ENCODE assay signal across 9 cellular contexts in genomic region chr20:35662541-35662940, GRCh38. TPM values are rescaled to one million over a fixed set of nuclear protein-coding genes. Genes with fewer than 3 reads are reported as not detected.
DNase-seq lines count a peak whose midpoint lies in the region; ATAC-seq and TF ChIP-seq lines count a peak whose summit lies in the region.
"Had no signal": no experiment of that assay in that cellular context is flagged by ENCODE, and none has a peak within 500 bp of the region (broad histone marks: within the 10 kb centered on the region; RNA-seq: fewer than 3 reads in every experiment).

No MANE protein-coding gene starts in this region.

- peak overlapping the region; percentile 96 for H3K4me3 Mint-ChIP-seq in natural killer cell

- H3K9me3 ChIP-seq in BE2C (no peaks in the 10 kb centered on the region), mammary epithelial cell (replicated peaks; ENCODE audit: insufficient read depth, low read length) (no peaks in the 10 kb centered on the region)

- dilution Hi-C loops in mammary epithelial cell (cut with HindIII; ENCODE audit: low sequenced_read_pairs) = no loop called here

- intact Hi-C loops in mammary epithelial cell (cut with micrococcal nuclease) (loop anchor here (5.0 kb wide), 2 partner anchors 200 to 290 kb away; partner anchors contain the start of gene SCAND1), natural killer cell (cut with micrococcal nuclease) (loop anchor here (5.0 kb wide), 1 partner anchor 35 kb away; the partner anchor contains the start of genes NFS1 and ROMO1)

- BruUV-seq in mammary epithelial cell (replicated peaks; lab: Mats Ljungman, UMichigan) = no TSS peak

- WGBS in mammary epithelial cell (ENCODE audit: low coverage, missing lambda C conversion rate) = 9% methylated on average over 2 of the region's 2 CpGs

- ATAC-seq in natural killer cell (no peak), GM18861 (IDR thresholded peaks at IDR 0.05; ENCODE audit: unreplicated experiment) (no peak), HG02840 (IDR thresholded peaks at IDR 0.05; ENCODE audit: low FRiP score, unreplicated experiment) (no peak)

- H3K27ac Mint-ChIP-seq in natural killer cell = peak overlapping the region in 1 of 2 donors; percentile 100

- H2AFZ ChIP-seq in KMS-11 (ENCODE audit: low read depth) = no peak overlapping the region
- H2AFZ ChIP-seq in mammary epithelial cell (ENCODE audit: low read depth, low read length) = no peak overlapping the region

- H3K79me2 ChIP-seq in KMS-11 (ENCODE audit: insufficient read depth, low read depth) (peaks cover 73% of the 10 kb centered on the region), mammary epithelial cell (ENCODE audit: insufficient read depth, low read length) (peaks cover 75% of the 10 kb centered on the region)

- in situ Hi-C loops in mammary epithelial cell (cut with MboI; ENCODE audit: low sequenced_read_pairs in 2 of 2) = no loop called here

- peaks cover 8% of the 10 kb centered on the region for H3K4me1 ChIP-seq in BE2C
- H3K4me1 ChIP-seq in KMS-11 (ENCODE audit: low read depth, poor library complexity, severe bottlenecking) = peaks cover 56% of the 10 kb centered on the region
- H3K4me1 ChIP-seq in mammary epithelial cell (ENCODE audit: insufficient read depth, low read length) = peaks cover 30% of the 10 kb centered on the region

- no peaks in the 10 kb centered on the region for H3K9me3 Mint-ChIP-seq in natural killer cell

- peaks cover 63 to 66% of the 10 kb centered on the region in 2 donors for H3K4me1 Mint-ChIP-seq in natural killer cell

- CTCF ChIA-PET in mammary epithelial cell (lab: Charles Lee; ENCODE audit: low non-redundant PET) = interaction anchor here (0.6 kb wide), 1 partner anchor 229 kb away, joined by 5 read pairs; no protein-coding TSS in a partner anchor

- H3K9ac ChIP-seq in KMS-11 = peak overlapping the region; percentile 98; the same call in 1 of the 2 replicates
- H3K9ac ChIP-seq in mammary epithelial cell (ENCODE audit: insufficient read depth, low read length) = peak overlapping the region; percentile 3

- H3K27ac ChIP-seq in KMS-11 (peak overlapping the region; percentile 92; the same call in 1 of the 2 replicates), mammary epithelial cell (ENCODE audit: insufficient read depth, low read depth, low read length) (peak overlapping the region; percentile 89)

- H3K27me3 ChIP-seq in BE2C (no peaks in the 10 kb centered on the region), KMS-11 (ENCODE audit: insufficient read depth, low read depth) (no peaks in the 10 kb centered on the region), mammary epithelial cell (ENCODE audit: insufficient read depth, low read length) (no peaks in the 10 kb centered on the region)

- H3K36me3 Mint-ChIP-seq in natural killer cell = no peaks in the 10 kb centered on the region

- H3K4me3 ChIP-seq in BE2C (ENCODE audit: low read depth, low read length) (peak overlapping the region; percentile 98), KMS-11 (IDR thresholded peaks at IDR 0.05; ENCODE audit: insufficient read depth, low read depth, low read length) (no peak overlapping the region), mammary epithelial cell (replicated peaks in 1 of 3; ENCODE audit: insufficient read depth in 1 of 3, low read depth in 2 of 3, low read length in 3 of 3) (peak overlapping the region; percentile 3 to 97 (median 87))

- H3K36me3 ChIP-seq in BE2C (no peaks in the 10 kb centered on the region), KMS-11 (ENCODE audit: insufficient read depth) (no peaks in the 10 kb centered on the region), mammary epithelial cell (ENCODE audit: insufficient read depth, low read length) (no peaks in the 10 kb centered on the region)

- no peak for DNase-seq in BE2C
- no peak for DNase-seq in mammary epithelial cell
- DNase-seq in natural killer cell = no peak
- DNase-seq in DMS79 (lab: John Stamatoyannopoulos, UW) = no peak
- no peak for DNase-seq in KG1 (lab: John Stamatoyannopoulos, UW)
- DNase-seq: erythroblast had no signal

- peak overlapping the region; percentile 80 for H3K4me2 ChIP-seq in KMS-11
- peak overlapping the region; percentile 85 for H3K4me2 ChIP-seq in mammary epithelial cell (ENCODE audit: insufficient read depth, low read depth, low read length)

- TF ChIP-seq CTCF in BE2C (IDR thresholded peaks at IDR 0.05; ENCODE audit: low read depth, low read length) = no peak
- no peak for TF ChIP-seq CTCF in KMS-11 (conservative IDR thresholded peaks at IDR 0.05; ENCODE audit: low read depth, low read length)
- TF ChIP-seq CTCF in mammary epithelial cell (conservative IDR thresholded peaks at IDR 0.05 in 1 of 2, IDR thresholded peaks at IDR 0.05 in 1 of 2; ENCODE audit: extremely low read depth in 1 of 2, insufficient read depth in 1 of 2, low read depth in 1 of 2, low read length in 2 of 2) = no peak
- no peak for TF ChIP-seq CTCF in natural killer cell (IDR thresholded peaks at IDR 0.05)

- H4K20me1 ChIP-seq in KMS-11 (ENCODE audit: insufficient read depth) (peaks cover 57% of the 10 kb centered on the region), mammary epithelial cell (ENCODE audit: insufficient read depth, low read length) (peaks cover 32% of the 10 kb centered on the region)

- no peaks in the 10 kb centered on the region for H3K27me3 Mint-ChIP-seq in natural killer cell (ENCODE audit: low read depth in 2 of 2)

RNA-seq across cellular contexts. Expression of gene CPNE1, which starts 2.2 kb away (rescaled TPM):
- 549 TPM for polyA plus RNA-seq in BE2C (2012; ENCODE audit: insufficient read depth, insufficient read length, low read depth)
- total RNA-seq in mammary epithelial cell (100 to 1,000 TPM; 110 to 157 TPM), natural killer cell (100 to 1,000 TPM; 298 to 342 (median 334) TPM)
- 97.7 TPM for polyA plus RNA-seq in mammary epithelial cell
- 119 TPM for polyA minus RNA-seq in mammary epithelial cell

RNA-seq across cellular contexts. Expression of gene RBM12, which starts 2.2 kb away (rescaled TPM):
- 41.7 TPM for polyA plus RNA-seq in BE2C (2012; ENCODE audit: insufficient read depth, insufficient read length, low read depth)
- total RNA-seq in mammary epithelial cell (10 to 100 TPM; 62.8 to 71.2 TPM), natural killer cell (100 to 1,000 TPM in 1 of 3 donors, 10 to 100 TPM in 2; 80.9 to 112 (median 89.4) TPM)
- 91.9 TPM for polyA plus RNA-seq in mammary epithelial cell
- polyA minus RNA-seq in mammary epithelial cell = 98.2 TPM

RNA-seq across cellular contexts. Expression of gene NFS1, which starts 36.6 kb away (rescaled TPM):
- 21.3 TPM for polyA plus RNA-seq in BE2C (2012; ENCODE audit: insufficient read depth, insufficient read length, low read depth)
- total RNA-seq in mammary epithelial cell (10 to 100 TPM; 28.8 to 33.0 TPM), natural killer cell (10 to 100 TPM; 11.3 to 20.8 (median 16.0) TPM)
- 44.8 TPM for polyA plus RNA-seq in mammary epithelial cell
- polyA minus RNA-seq in mammary epithelial cell = 57.3 TPM

RNA-seq across cellular contexts. Expression of gene ROMO1, which starts 36.7 kb away (rescaled TPM):
- 382 TPM for polyA plus RNA-seq in BE2C (2012; ENCODE audit: insufficient read depth, insufficient read length, low read depth)
- total RNA-seq in mammary epithelial cell (100 to 1,000 TPM; 113 to 176 TPM), natural killer cell (10 to 100 TPM; 38.3 to 49.7 (median 40.5) TPM)
- polyA plus RNA-seq in mammary epithelial cell = 386 TPM
- polyA minus RNA-seq in mammary epithelial cell = 17.3 TPM

RNA-seq across cellular contexts. Expression of gene SPAG4, which starts 46.9 kb away (rescaled TPM):
- 4.7 TPM for polyA plus RNA-seq in BE2C (2012; ENCODE audit: insufficient read depth, insufficient read length, low read depth)
- 1 to 10 TPM; 2.8 to 4.3 TPM for total RNA-seq in mammary epithelial cell
- 1.1 TPM for polyA plus RNA-seq in mammary epithelial cell
- not detected for polyA minus RNA-seq in mammary epithelial cell
- total RNA-seq in natural killer cell = 10 to 100 TPM; 11.2 to 16.2 (median 11.9) TPM
